Comparison of ENCODE assay signal across 14 cellular contexts in genomic region chr18:32351014-32351413, GRCh38.
A peak's percentile ranks its signal among the peaks of the same experiment; 100 is the strongest.
DNase-seq lines count a peak whose midpoint lies in the region; ATAC-seq, FAIRE-seq and TF ChIP-seq lines count a peak whose summit lies in the region.
"Had no signal": no experiment of that assay in that cellular context is flagged by ENCODE, and none has a peak within 500 bp of the region (broad histone marks: within the 10 kb centered on the region; RNA-seq: fewer than 3 reads in every experiment).

No MANE protein-coding gene starts in this region.

- peaks cover 59% of the 10 kb centered on the region for H3K4me1 ChIP-seq in left ventricle myocardium inferior

- H3K4me3 ChIP-seq in bronchial epithelial cell (ENCODE audit: low read depth, low read length) (no peak overlapping the region), left ventricle myocardium inferior (no peak overlapping the region)
- H3K4me3 ChIP-seq: upper lobe of right lung had no signal

- H3K36me3 ChIP-seq in bronchial epithelial cell (ENCODE audit: control insufficient read depth, insufficient read depth, low read length) (no peaks in the 10 kb centered on the region), left ventricle myocardium inferior (no peaks in the 10 kb centered on the region)
- H3K36me3 ChIP-seq: upper lobe of right lung had no signal

- in situ Hi-C loops in GM13977 (cut with MboI; ENCODE audit: low pct_unique_long_range_greater_than_20kb, low sequenced_read_pairs, unreplicated experiment): no loop called here

- H3K27me3 ChIP-seq in bronchial epithelial cell (ENCODE audit: control insufficient read depth, insufficient read depth, low read length) (no peaks in the 10 kb centered on the region), left ventricle myocardium inferior (ENCODE audit: low read depth) (no peaks in the 10 kb centered on the region)
- H3K27me3 ChIP-seq: upper lobe of right lung had no signal

- FAIRE-seq in bronchial epithelial cell (lab: Jason Lieb, UNC): no peak

- ATAC-seq in sciatic nerve: peak; percentile 73
- ATAC-seq: upper lobe of right lung had no signal

- DNase-seq in GM04503 (ENCODE audit: low read depth) (peak; percentile 24), bronchial epithelial cell (ENCODE audit: low read depth) (peak; percentile 83), left ventricle myocardium inferior (no peak), sciatic nerve (ENCODE audit: low spot score) (no peak), GM19238 (ENCODE audit: insufficient read length, low spot score) (no peak), NCI-H1436 (lab: John Stamatoyannopoulos, UW) (no peak), GM13977 (ENCODE audit: low spot score) (no peak)
- no peak for DNase-seq in activated T-cell treated with anti-CD3 and anti-CD28 coated beads, Interleukin-2, amount 50 U/mL, for 1 hour
- DNase-seq: activated CD8-positive, alpha-beta memory T cell treated with anti-CD3 and anti-CD28 coated beads for 24 hours; activated naive CD4-positive, alpha-beta T cell treated with anti-CD3 and anti-CD28 coated beads, Interleukin-2, amount 50 U/mL, for 16 hours; DMS 273 treated with DMSO at 0.1 percent for 48 hours; NCI-H146; NCI-H524; upper lobe of right lung had no signal

- no peaks in the 10 kb centered on the region for H3K9me3 ChIP-seq in left ventricle myocardium inferior (replicated peaks)
- H3K9me3 ChIP-seq: upper lobe of right lung had no signal

- H3K27ac ChIP-seq in left ventricle myocardium inferior (replicated peaks): peak overlapping the region; percentile 72
- H3K27ac ChIP-seq: upper lobe of right lung had no signal

- intact Hi-C loops in left ventricle myocardium inferior (cut with micrococcal nuclease) (loop anchor here (5.0 kb wide), 1 partner anchor 111 kb away; no protein-coding TSS in a partner anchor), sciatic nerve (cut with DNase I) (no loop called here)

- TF ChIP-seq CTCF in bronchial epithelial cell (IDR thresholded peaks at IDR 0.05; ENCODE audit: insufficient read depth, low read length, severe bottlenecking) (no peak), left ventricle myocardium inferior (IDR thresholded peaks at IDR 0.05; ENCODE audit: borderline replicate concordance) (no peak), GM13977 (IDR thresholded peaks at IDR 0.05; ENCODE audit: extremely low read depth, insufficient read depth, missing control alignments) (no peak)

Comparison
In these comparisons a context has a peak if more than half of its experiments do, and no peak if none do; other contexts are left out.
1. DNase-seq: peak in GM04503 (single experiment) and bronchial epithelial cell (single experiment); none in left ventricle myocardium inferior (single experiment), sciatic nerve (single experiment), GM19238 (single experiment), activated T-cell treated with anti-CD3 and anti-CD28 coated beads, Interleukin-2, amount 50 U/mL, for 1 hour (single experiment), NCI-H1436 (single experiment) and GM13977 (single experiment).